ENCODE assay signal across 8 cellular contexts in the genomic region with DNA sequence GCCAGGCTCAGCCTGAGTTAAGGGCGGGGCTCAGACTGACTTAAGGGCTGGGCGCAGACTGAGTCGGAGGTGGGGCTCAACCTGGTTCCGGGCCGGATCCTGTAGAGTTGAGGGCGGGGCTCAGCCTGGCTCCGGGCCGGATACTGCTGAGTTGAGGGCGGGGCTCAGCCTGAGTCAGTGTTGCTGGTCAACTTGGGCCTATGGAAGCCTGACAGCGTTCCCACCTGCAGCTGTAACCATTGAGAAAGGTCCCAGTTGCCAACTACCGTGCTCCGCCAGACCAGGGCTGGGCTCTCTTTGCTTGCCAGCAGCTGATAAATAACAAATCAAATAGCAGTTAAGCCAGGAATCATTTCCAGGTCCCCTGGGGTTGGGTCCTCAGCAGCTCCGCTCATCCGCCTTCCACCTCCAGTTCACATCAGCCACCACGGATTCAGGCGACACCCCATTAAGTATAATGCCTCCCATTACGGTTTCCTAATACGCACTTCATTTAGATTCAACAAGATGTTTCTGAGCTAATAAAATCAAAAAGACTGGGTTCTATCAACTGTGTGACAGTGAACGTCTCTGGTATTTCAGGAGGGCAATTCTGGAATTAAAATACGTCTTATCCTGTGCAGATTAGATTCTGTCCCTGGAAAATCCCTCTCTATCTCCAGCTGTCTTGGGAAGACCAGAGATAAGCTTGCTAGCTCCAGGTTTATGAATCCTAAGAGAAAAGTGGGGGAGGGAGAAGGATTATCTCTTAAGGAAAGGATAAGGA. TPM values are rescaled to one million over a fixed set of nuclear protein-coding genes. Genes with fewer than 3 reads are reported as not detected.
DNase-seq lines count a peak whose midpoint lies in the region; ATAC-seq, FAIRE-seq and TF ChIP-seq lines count a peak whose summit lies in the region.

No MANE protein-coding gene starts in this region.

- no peak overlapping the region for H3K4me2 ChIP-seq in HepG2 (ENCODE audit: low read depth, low read length)

- TF ChIP-seq EP300 in HepG2 (IDR thresholded peaks at IDR 0.05; ENCODE audit: low read depth in 2 of 2, low read length in 2 of 2) (no peak), HepG2 (CRISPR knock-in tag; IDR thresholded peaks at IDR 0.05; ENCODE audit: borderline replicate concordance) (no peak)

- CTCF ChIA-PET in HepG2 (lab: Yijun Ruan, JAX; ENCODE audit: low intra/inter-chr PET ratio, low total read pairs), result no interaction called here

- peak; percentile 87 for ATAC-seq in HepG2

- H3K4me3 ChIP-seq in MG63 (no peak overlapping the region), HepG2 (replicated peaks in 1 of 3; ENCODE audit: insufficient read depth in 1 of 3, low read depth in 2 of 3, low read length in 3 of 3) (no peak overlapping the region)

- in situ Hi-C loops in HepG2 (cut with HindIII; ENCODE audit: extremely low pct_ligation_motif_present, low pct_unique_long_range_greater_than_20kb), result no loop called here

- POLR2A ChIA-PET in HepG2 (lab: Yijun Ruan, JAX), result no interaction called here

- TF ChIP-seq POLR2A in HepG2 (IDR thresholded peaks at IDR 0.05; ENCODE audit: insufficient read depth in 1 of 2, low read depth in 2 of 2, low read length in 2 of 2), result no peak

- no peak overlapping the region for H3K9ac ChIP-seq in HepG2 (ENCODE audit: insufficient read depth, low read depth, low read length)

- TF ChIP-seq RAD21 in HepG2 (CRISPR knock-in tag; IDR thresholded peaks at IDR 0.05), result no peak

- no peak overlapping the region for H2AFZ ChIP-seq in HepG2 (ENCODE audit: low read length)

- H3K27ac ChIP-seq in cingulate gyrus (ENCODE audit: low read depth, low read length), result peak overlapping the region; percentile 29
- no peak overlapping the region for H3K27ac ChIP-seq in HepG2 (ENCODE audit: extremely low read length, insufficient read depth, low read length)

- DNase-seq in COLO668 (lab: John Stamatoyannopoulos, UW; ENCODE audit: unreplicated experiment), result peak; percentile 4
- DNase-seq in MG63, result peak; percentile 55
- peak; percentile 9 for DNase-seq in HepG2 (ENCODE audit: low spot score)
- no peak for DNase-seq in Ammon's horn (ENCODE audit: low spot score)
- DNase-seq in hypothalamus (lab: John Stamatoyannopoulos, UW), result no peak
- DNase-seq in activated T-cell treated with anti-CD3 and anti-CD28 coated beads for 4 hours, result no peak
- DNase-seq in SW 1271 (lab: John Stamatoyannopoulos, UW), result no peak

- no peak for TF ChIP-seq CTCF in HepG2 (CRISPR knock-in tag; IDR thresholded peaks at IDR 0.05)

- intact Hi-C loops in HepG2 (cut with micrococcal nuclease; ENCODE audit: unreplicated experiment), result no loop called here

- WGBS in HepG2 (ENCODE audit: low lambda C conversion rate), result 51% methylated on average over 18 of the region's 20 CpGs

- BruUV-seq in HepG2 (replicated peaks; lab: Mats Ljungman, UMichigan), result no TSS peak

- H3K9me3 ChIP-seq in MG63, result no peaks in the 10 kb centered on the region
- H3K9me3 ChIP-seq in HepG2 (ENCODE audit: low read length), result no peaks in the 10 kb centered on the region

- H3K36me3 ChIP-seq in MG63, result no peaks in the 10 kb centered on the region
- no peaks in the 10 kb centered on the region for H3K36me3 ChIP-seq in HepG2 (replicated peaks in 1 of 2; ENCODE audit: control insufficient read depth in 1 of 2, insufficient read depth in 2 of 2, low read length in 2 of 2)

- H4K20me1 ChIP-seq in HepG2 (ENCODE audit: insufficient read depth, low read length), result no peaks in the 10 kb centered on the region

- FAIRE-seq in HepG2 (lab: Jason Lieb, UNC), result no peak

- no peaks in the 10 kb centered on the region for H3K79me2 ChIP-seq in HepG2 (ENCODE audit: insufficient read depth, low read length)

- no peaks in the 10 kb centered on the region for H3K4me1 ChIP-seq in HepG2 (ENCODE audit: insufficient read depth, low read length)

- H3K27me3 ChIP-seq in MG63 (no peaks in the 10 kb centered on the region), HepG2 (ENCODE audit: control insufficient read depth in 1 of 2, insufficient read depth in 2 of 2, low read length in 2 of 2) (peaks cover 3 to 20% of the 10 kb centered on the region in 2 experiments; a peak in 3 of 5 replicates)

TF ChIP-seq in HepG2, 621 proteins besides CTCF, POLR2A, EP300 and RAD21:
- TF ChIP-seq, protein P1, sequence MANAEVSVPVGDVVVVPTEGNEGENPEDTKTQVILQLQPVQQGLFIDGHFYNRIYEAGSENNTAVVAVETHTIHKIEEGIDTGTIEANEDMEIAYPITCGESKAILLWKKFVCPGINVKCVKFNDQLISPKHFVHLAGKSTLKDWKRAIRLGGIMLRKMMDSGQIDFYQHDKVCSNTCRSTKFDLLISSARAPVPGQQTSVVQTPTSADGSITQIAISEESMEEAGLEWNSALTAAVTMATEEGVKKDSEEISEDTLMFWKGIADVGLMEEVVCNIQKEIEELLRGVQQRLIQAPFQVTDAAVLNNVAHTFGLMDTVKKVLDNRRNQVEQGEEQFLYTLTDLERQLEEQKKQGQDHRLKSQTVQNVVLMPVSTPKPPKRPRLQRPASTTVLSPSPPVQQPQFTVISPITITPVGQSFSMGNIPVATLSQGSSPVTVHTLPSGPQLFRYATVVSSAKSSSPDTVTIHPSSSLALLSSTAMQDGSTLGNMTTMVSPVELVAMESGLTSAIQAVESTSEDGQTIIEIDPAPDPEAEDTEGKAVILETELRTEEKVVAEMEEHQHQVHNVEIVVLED (CRISPR knock-in tag; IDR thresholded peaks at IDR 0.05; ENCODE audit: borderline replicate concordance), result no peak
- peak; percentile 17; the same call in 1 of the 2 replicates for TF ChIP-seq SP5 (CRISPR knock-in tag; IDR thresholded peaks at IDR 0.05; ENCODE audit: borderline replicate concordance, low read depth)
- TF ChIP-seq GABPA (IDR thresholded peaks at IDR 0.05; ENCODE audit: low read depth, low read length), result 0 out of 2 replicates have a peak, but pooled peaks have one; percentile 8
- peak; percentile 43 for TF ChIP-seq GABPA (CRISPR knock-in tag; IDR thresholded peaks at IDR 0.05; ENCODE audit: low read depth)

RNA-seq across cellular contexts. Expression of a gene that starts 7.3 kb away (rescaled TPM):
- not detected in 2 replicates for total RNA-seq in MG63 (2014; rRNA removed; shearing (Covaris generic); ENCODE audit: low replicate concordance)
- total RNA-seq in HepG2 (2016; rRNA removed; fragmentation: Illumina TruSeq; extraction: Trizol), result 0.08 and 0.24 TPM in 2 replicates
- 0.09 and 0.10 TPM in 2 replicates for total RNA-seq in HepG2 (2016; cell fraction: cytosol; rRNA removed; fragmentation: Illumina TruSeq; extraction: Trizol; ENCODE audit: low read depth)
- total RNA-seq in HepG2 (2016; cell fraction: insoluble cytoplasmic fraction; rRNA removed; fragmentation: Illumina TruSeq; extraction: Trizol), result 0.26 TPM in 1 of 2 replicates, not detected in the other
- 0.09 and 0.55 TPM in 2 replicates for total RNA-seq in HepG2 (2016; cell fraction: membrane; rRNA removed; fragmentation: Illumina TruSeq; extraction: Trizol)
- 0.25 and 0.53 TPM in 2 replicates for total RNA-seq in HepG2 (2016; cell fraction: nucleus; rRNA removed; fragmentation: Illumina TruSeq; extraction: Trizol)
- polyA plus RNA-seq in HepG2 (2011; rRNA removed), result 0.11 and 0.14 TPM in 2 replicates
- 0.01 and 0.03 TPM in 2 replicates for polyA plus RNA-seq in HepG2 (2011; cell fraction: cytosol; rRNA removed)
- 0.36 and 0.40 TPM in 2 replicates for polyA plus RNA-seq in HepG2 (2011; cell fraction: nucleus; rRNA removed)
- 0.12 TPM in 2 replicates for polyA plus RNA-seq in HepG2 (2012)
- polyA plus RNA-seq in HepG2 (2016; cell fraction: cytosol; fragmentation: Illumina TruSeq; extraction: Trizol; ENCODE audit: low read depth), result 0.02 and 0.08 TPM in 2 replicates
- polyA plus RNA-seq in HepG2 (2016; cell fraction: insoluble cytoplasmic fraction; fragmentation: Illumina TruSeq; extraction: Trizol; ENCODE audit: low read depth), result not detected in 2 replicates
- 0.14 and 0.16 TPM in 2 replicates for polyA plus RNA-seq in HepG2 (2016; cell fraction: membrane; fragmentation: Illumina TruSeq; extraction: Trizol; ENCODE audit: low read depth)
- 0.56 and 0.57 TPM in 2 replicates for polyA plus RNA-seq in HepG2 (2016; cell fraction: nucleus; fragmentation: Illumina TruSeq; extraction: Trizol; ENCODE audit: insufficient read depth, low read depth)
- 0.04 and 0.58 TPM in 2 replicates for polyA minus RNA-seq in HepG2 (2011; rRNA and poly(A)+ RNA removed; ENCODE audit: low replicate concordance)
- not detected in 2 replicates for polyA minus RNA-seq in HepG2 (2011; cell fraction: cytosol; rRNA and poly(A)+ RNA removed)
- 0.12 and 0.26 TPM in 2 replicates for polyA minus RNA-seq in HepG2 (2011; cell fraction: nucleus; rRNA and poly(A)+ RNA removed)

Comparison
In these comparisons a context has a peak if more than half of its experiments do, and no peak if none do; other contexts are left out.
1. DNase-seq: peak in COLO668 (single experiment), MG63 (single experiment) and HepG2 (single experiment); none in Ammon's horn (single experiment), hypothalamus (0 of 51), activated T-cell treated with anti-CD3 and anti-CD28 coated beads for 4 hours (single experiment) and SW 1271 (0 of 2).